Comparison of ENCODE assay signal across 13 cellular contexts in the genomic region with DNA sequence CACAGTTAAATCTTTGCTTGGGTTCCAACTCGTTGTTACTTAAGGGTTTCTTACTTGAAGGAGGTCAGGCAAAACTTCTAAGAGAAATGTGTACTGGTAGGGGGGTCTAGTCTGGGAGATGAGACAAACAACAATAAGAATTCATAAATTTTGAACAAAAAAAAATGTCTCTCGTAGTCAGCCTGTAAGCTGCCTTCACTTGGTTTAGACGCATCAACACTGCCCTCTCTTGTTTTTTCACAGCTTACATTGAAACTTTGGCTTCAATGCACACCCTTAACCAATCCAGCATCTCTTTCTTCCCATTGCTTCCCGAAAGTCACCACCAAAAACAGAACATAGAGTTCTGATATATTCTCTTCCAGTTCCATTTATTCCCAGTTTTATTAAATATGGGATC.
A peak's percentile ranks its signal among the peaks of the same experiment; 100 is the strongest.
DNase-seq lines count a peak whose midpoint lies in the region; ATAC-seq and TF ChIP-seq lines count a peak whose summit lies in the region.
"Had no signal": no experiment of that assay in that cellular context is flagged by ENCODE, and none has a peak within 500 bp of the region (broad histone marks: within the 10 kb centered on the region; RNA-seq: fewer than 3 reads in every experiment).

No MANE protein-coding gene starts in this region.

- H3K27ac Mint-ChIP-seq in HFFc6: no peak overlapping the region
- H3K27ac Mint-ChIP-seq: activated CD8-positive, alpha-beta memory T cell treated with anti-CD3 and anti-CD28 coated beads, Interleukin-2, amount 10 ng/mL, durations not matched to agents 7 days and 5 days had no signal

- no peak overlapping the region for H3K27ac ChIP-seq in ACC112 (ENCODE audit: low read depth, low read length)
- no peak overlapping the region for H3K27ac ChIP-seq in SJCRH30
- H3K27ac ChIP-seq in gastroesophageal sphincter: no peak overlapping the region
- H3K27ac ChIP-seq: lower lobe of right lung had no signal

- no peaks in the 10 kb centered on the region for H3K79me2 ChIP-seq in ACC112 (ENCODE audit: control insufficient read depth, insufficient read depth, low read length, unreplicated experiment)

- no peak for TF ChIP-seq POLR2A in gastroesophageal sphincter (IDR thresholded peaks at IDR 0.05)

- H3K9me3 Mint-ChIP-seq in HFFc6: peaks cover 1% of the 10 kb centered on the region; the same call in 1 of the 2 replicates

- no peak for TF ChIP-seq EP300 in gastroesophageal sphincter (IDR thresholded peaks at IDR 0.05)

- H3K27me3 Mint-ChIP-seq in HFFc6 (ENCODE audit: insufficient read depth): no peaks in the 10 kb centered on the region
- H3K27me3 Mint-ChIP-seq: activated CD8-positive, alpha-beta memory T cell treated with anti-CD3 and anti-CD28 coated beads, Interleukin-2, amount 10 ng/mL, durations not matched to agents 7 days and 5 days had no signal

- H3K36me3 ChIP-seq in ACC112 (ENCODE audit: insufficient read depth, low read length): no peaks in the 10 kb centered on the region
- no peaks in the 10 kb centered on the region for H3K36me3 ChIP-seq in SJCRH30
- no peaks in the 10 kb centered on the region for H3K36me3 ChIP-seq in gastroesophageal sphincter
- H3K36me3 ChIP-seq: lower lobe of right lung had no signal

- TF ChIP-seq CTCF in HFFc6 (IDR thresholded peaks at IDR 0.05): peak; percentile 33; the same call in 1 of the 2 replicates
- TF ChIP-seq CTCF in foreskin fibroblast (IDR thresholded peaks at IDR 0.05; ENCODE audit: low read depth, low read length): peak; percentile 36
- TF ChIP-seq CTCF in gastroesophageal sphincter (IDR thresholded peaks at IDR 0.05): no peak

- H3K27me3 ChIP-seq in ACC112 (ENCODE audit: insufficient read depth, low read length) (peaks cover 16% of the 10 kb centered on the region; the same call in 1 of the 2 replicates), SJCRH30 (no peaks in the 10 kb centered on the region), gastroesophageal sphincter (no peaks in the 10 kb centered on the region)

- no peak overlapping the region for H3K4me3 Mint-ChIP-seq in HFFc6
- H3K4me3 Mint-ChIP-seq: activated CD8-positive, alpha-beta memory T cell treated with anti-CD3 and anti-CD28 coated beads, Interleukin-2, amount 10 ng/mL, durations not matched to agents 7 days and 5 days had no signal

- no peak for ATAC-seq in HG03108 (IDR thresholded peaks at IDR 0.05; ENCODE audit: unreplicated experiment)
- ATAC-seq in gastroesophageal sphincter: no peak
- ATAC-seq: activated CD8-positive, alpha-beta memory T cell treated with anti-CD3 and anti-CD28 coated beads, Interleukin-2, amount 10 ng/mL, durations not matched to agents 7 days and 5 days; lower lobe of right lung had no signal

- H3K4me1 Mint-ChIP-seq in HFFc6 (ENCODE audit: low read depth): no peaks in the 10 kb centered on the region
- H3K4me1 Mint-ChIP-seq: activated CD8-positive, alpha-beta memory T cell treated with anti-CD3 and anti-CD28 coated beads, Interleukin-2, amount 10 ng/mL, durations not matched to agents 7 days and 5 days had no signal

- DNase-seq in HFFc6 (peak; percentile 3), SJCRH30 (peak; percentile 1 to 26), foreskin fibroblast (peak; percentile 21 to 49), NCI-H1694 treated with DMSO at 0.1 percent for 48 hours (lab: John Stamatoyannopoulos, UW) (no peak), GM19240 (ENCODE audit: insufficient read length, low spot score) (no peak)
- DNase-seq: activated CD8-positive, alpha-beta memory T cell treated with anti-CD3 and anti-CD28 coated beads, Interleukin-2, amount 10 ng/mL, durations not matched to agents 7 days and 5 days; lower lobe of right lung; RPMI8226; stimulated activated CD4-positive, alpha-beta T cell treated with anti-CD3 and anti-CD28 coated beads, Interleukin-2, amount 100 ng/mL, for 24 hours had no signal

- 20 to 23% methylated on average over 4 of the region's 4 CpGs for WGBS in gastroesophageal sphincter (ENCODE audit: low coverage in 1 of 2), 2 donors

- H3K4me1 ChIP-seq in ACC112 (ENCODE audit: control insufficient read depth, insufficient read depth, low read length, unreplicated experiment) (no peaks in the 10 kb centered on the region), SJCRH30 (no peaks in the 10 kb centered on the region), gastroesophageal sphincter (no peaks in the 10 kb centered on the region)
- H3K4me1 ChIP-seq: Caco-2, lower lobe of right lung had no signal

- H3K4me3 ChIP-seq in ACC112 (ENCODE audit: low read depth, low read length) (peak overlapping the region; percentile 63), SJCRH30 (no peak overlapping the region), foreskin fibroblast (ENCODE audit: low read depth in 1 of 2, low read length in 2 of 2) (no peak overlapping the region), gastroesophageal sphincter (no peak overlapping the region)
- H3K4me3 ChIP-seq: lower lobe of right lung had no signal

- peak overlapping the region; percentile 43 for H2AFZ ChIP-seq in ACC112 (ENCODE audit: low read length, unreplicated experiment)

- H3K9me3 ChIP-seq in SJCRH30 (replicated peaks) (no peaks in the 10 kb centered on the region), gastroesophageal sphincter (no peaks in the 10 kb centered on the region)
- H3K9me3 ChIP-seq: Caco-2, lower lobe of right lung had no signal

- no peaks in the 10 kb centered on the region for H3K36me3 Mint-ChIP-seq in HFFc6 (ENCODE audit: low read depth)
- H3K36me3 Mint-ChIP-seq: activated CD8-positive, alpha-beta memory T cell treated with anti-CD3 and anti-CD28 coated beads, Interleukin-2, amount 10 ng/mL, durations not matched to agents 7 days and 5 days had no signal

Comparison
In these comparisons a context has a peak if more than half of its experiments do, and no peak if none do; other contexts are left out.
1. DNase-seq: peak in HFFc6 (single experiment), SJCRH30 (2 of 2) and foreskin fibroblast (2 of 2); none in NCI-H1694 treated with DMSO at 0.1 percent for 48 hours (single experiment) and GM19240 (single experiment).
2. CTCF ChIP-seq: peak in HFFc6 (single experiment) and foreskin fibroblast (single experiment); none in gastroesophageal sphincter (0 of 4).